1 cellular context compared by ENCODE assay signal in genomic region chr11:34094900-34095299, GRCh38.
TF ChIP-seq lines count a peak whose summit lies in the region.

No MANE protein-coding gene starts in this region.

TF ChIP-seq in HepG2, 621 proteins besides CTCF, POLR2A, EP300 and RAD21:
- TF ChIP-seq ZNF121 (CRISPR knock-in tag; IDR thresholded peaks at IDR 0.05), result peak; percentile 78
